ENCODE assay signal across 2 cellular contexts in genomic region chr2:165827921-165828276, GRCh38.
TF ChIP-seq lines count a peak whose summit lies in the region.

No MANE protein-coding gene starts in this region.

TF ChIP-seq in GM23338, 12 proteins besides CTCF, POLR2A, EP300 and RAD21:
- TF ChIP-seq ZNF462 (CRISPR knock-in tag; IDR thresholded peaks at IDR 0.05) (no peak), ZNF114 (CRISPR knock-in tag; IDR thresholded peaks at IDR 0.05) (no peak), CREB1 (CRISPR knock-in tag; IDR thresholded peaks at IDR 0.05; ENCODE audit: low read depth) (no peak), STAT1 (IDR thresholded peaks at IDR 0.05; ENCODE audit: unreplicated experiment) (no peak), ZNF331 (CRISPR knock-in tag; IDR thresholded peaks at IDR 0.05; ENCODE audit: low read depth) (no peak), EZH2 (IDR thresholded peaks at IDR 0.05; ENCODE audit: low read depth, unreplicated experiment) (no peak), POLR2AphosphoS5 (IDR thresholded peaks at IDR 0.05; ENCODE audit: low read depth) (no peak), EZH2phosphoT487 (IDR thresholded peaks at IDR 0.05; ENCODE audit: unreplicated experiment) (no peak), JUNB (IDR thresholded peaks at IDR 0.05; ENCODE audit: unreplicated experiment) (no peak), NANOG (IDR thresholded peaks at IDR 0.05; ENCODE audit: borderline replicate concordance) (no peak)
- TF ChIP-seq, protein P1, sequence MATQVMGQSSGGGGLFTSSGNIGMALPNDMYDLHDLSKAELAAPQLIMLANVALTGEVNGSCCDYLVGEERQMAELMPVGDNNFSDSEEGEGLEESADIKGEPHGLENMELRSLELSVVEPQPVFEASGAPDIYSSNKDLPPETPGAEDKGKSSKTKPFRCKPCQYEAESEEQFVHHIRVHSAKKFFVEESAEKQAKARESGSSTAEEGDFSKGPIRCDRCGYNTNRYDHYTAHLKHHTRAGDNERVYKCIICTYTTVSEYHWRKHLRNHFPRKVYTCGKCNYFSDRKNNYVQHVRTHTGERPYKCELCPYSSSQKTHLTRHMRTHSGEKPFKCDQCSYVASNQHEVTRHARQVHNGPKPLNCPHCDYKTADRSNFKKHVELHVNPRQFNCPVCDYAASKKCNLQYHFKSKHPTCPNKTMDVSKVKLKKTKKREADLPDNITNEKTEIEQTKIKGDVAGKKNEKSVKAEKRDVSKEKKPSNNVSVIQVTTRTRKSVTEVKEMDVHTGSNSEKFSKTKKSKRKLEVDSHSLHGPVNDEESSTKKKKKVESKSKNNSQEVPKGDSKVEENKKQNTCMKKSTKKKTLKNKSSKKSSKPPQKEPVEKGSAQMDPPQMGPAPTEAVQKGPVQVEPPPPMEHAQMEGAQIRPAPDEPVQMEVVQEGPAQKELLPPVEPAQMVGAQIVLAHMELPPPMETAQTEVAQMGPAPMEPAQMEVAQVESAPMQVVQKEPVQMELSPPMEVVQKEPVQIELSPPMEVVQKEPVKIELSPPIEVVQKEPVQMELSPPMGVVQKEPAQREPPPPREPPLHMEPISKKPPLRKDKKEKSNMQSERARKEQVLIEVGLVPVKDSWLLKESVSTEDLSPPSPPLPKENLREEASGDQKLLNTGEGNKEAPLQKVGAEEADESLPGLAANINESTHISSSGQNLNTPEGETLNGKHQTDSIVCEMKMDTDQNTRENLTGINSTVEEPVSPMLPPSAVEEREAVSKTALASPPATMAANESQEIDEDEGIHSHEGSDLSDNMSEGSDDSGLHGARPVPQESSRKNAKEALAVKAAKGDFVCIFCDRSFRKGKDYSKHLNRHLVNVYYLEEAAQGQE (IDR thresholded peaks at IDR 0.05; ENCODE audit: unreplicated experiment) = no peak
- TF ChIP-seq, protein P2, sequence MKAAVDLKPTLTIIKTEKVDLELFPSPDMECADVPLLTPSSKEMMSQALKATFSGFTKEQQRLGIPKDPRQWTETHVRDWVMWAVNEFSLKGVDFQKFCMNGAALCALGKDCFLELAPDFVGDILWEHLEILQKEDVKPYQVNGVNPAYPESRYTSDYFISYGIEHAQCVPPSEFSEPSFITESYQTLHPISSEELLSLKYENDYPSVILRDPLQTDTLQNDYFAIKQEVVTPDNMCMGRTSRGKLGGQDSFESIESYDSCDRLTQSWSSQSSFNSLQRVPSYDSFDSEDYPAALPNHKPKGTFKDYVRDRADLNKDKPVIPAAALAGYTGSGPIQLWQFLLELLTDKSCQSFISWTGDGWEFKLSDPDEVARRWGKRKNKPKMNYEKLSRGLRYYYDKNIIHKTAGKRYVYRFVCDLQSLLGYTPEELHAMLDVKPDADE (IDR thresholded peaks at IDR 0.05) = no peak

TF ChIP-seq in IMR-90, 13 proteins besides CTCF, POLR2A, EP300 and RAD21:
- TF ChIP-seq SMC3 (IDR thresholded peaks at IDR 0.05; ENCODE audit: low read depth, low read length) = no peak
